In genomic region chr1:52005548-52005947, GRCh38 we compare ENCODE assay signal across 8 cellular contexts. TPM values are rescaled to one million over a fixed set of nuclear protein-coding genes. Genes with fewer than 3 reads are reported as not detected.
DNase-seq lines count a peak whose midpoint lies in the region; TF ChIP-seq lines count a peak whose summit lies in the region.
"Not testable (repeated sequence)": the region's sequence is repeated elsewhere in the genome, so short reads cannot be mapped to it uniquely, and the experiment has no call there.
"Had no signal": no experiment of that assay in that cellular context is flagged by ENCODE, and none has a peak within 500 bp of the region (broad histone marks: within the 10 kb centered on the region; RNA-seq: fewer than 3 reads in every experiment).

No MANE protein-coding gene starts in this region.

- H3K27me3 Mint-ChIP-seq in Caco-2 (ENCODE audit: insufficient read depth, unreplicated experiment); HFFc6 (ENCODE audit: insufficient read depth); osteocyte (ENCODE audit: unreplicated experiment): not testable (repeated sequence)

- not testable (repeated sequence) for H3K4me3 Mint-ChIP-seq in Caco-2 (ENCODE audit: unreplicated experiment)
- peak overlapping the region; percentile 67 for H3K4me3 Mint-ChIP-seq in HFFc6
- peak overlapping the region; percentile 14 for H3K4me3 Mint-ChIP-seq in osteocyte (ENCODE audit: unreplicated experiment)

- POLR2A ChIA-PET in Caco-2 (lab: Charles Lee), result not testable (repeated sequence)

- DNase-seq in Caco-2 (peak in 1 of 2 experiments; percentile 26), HFFc6 (peak; percentile 93), RPMI7951 (ENCODE audit: low read depth) (peak; percentile 24), astrocyte of the spinal cord (ENCODE audit: low read depth, low spot score) (peak; percentile 89), fibroblast of gingiva (ENCODE audit: low read depth) (peak; percentile 59), islet precursor cell (peak; percentile 66)
- not testable (repeated sequence) for DNase-seq in osteocyte (ENCODE audit: extremely low spot score, unreplicated experiment)

- intact Hi-C loops in Caco-2 (cut with micrococcal nuclease; ENCODE audit: unreplicated experiment), result loop anchor here (5.0 kb wide), 1 partner anchor 52 kb away; the partner anchor contains the start of genes BTF3L4 and TXNDC12

- not testable (repeated sequence) for H3K36me3 Mint-ChIP-seq in Caco-2 (ENCODE audit: insufficient read depth, unreplicated experiment); HFFc6 (ENCODE audit: low read depth); osteocyte (ENCODE audit: unreplicated experiment)

- H3K4me3 ChIP-seq in Caco-2 (ENCODE audit: low read depth, low read length); astrocyte of the spinal cord (ENCODE audit: low read depth, low read length): not testable (repeated sequence)

- H3K27me3 ChIP-seq in Caco-2 (replicated peaks; ENCODE audit: control insufficient read depth, insufficient read depth, low read length), result not testable (repeated sequence)

- CTCF ChIA-PET in Caco-2 (lab: Charles Lee), result interaction anchor here (0.6 kb wide), 1 partner anchor 137 kb away, joined by 3 read pairs; no protein-coding TSS in a partner anchor

- H3K9me3 Mint-ChIP-seq in Caco-2 (ENCODE audit: unreplicated experiment); HFFc6; osteocyte (ENCODE audit: unreplicated experiment): not testable (repeated sequence)

- peaks cover 28% of the 10 kb centered on the region for H3K4me1 ChIP-seq in Caco-2

- not testable (repeated sequence) for TF ChIP-seq CTCF in Caco-2 (IDR thresholded peaks at IDR 0.05; ENCODE audit: insufficient read depth in 1 of 2, low read depth in 1 of 2, low read length in 1 of 2, severe bottlenecking in 1 of 2, unreplicated experiment in 1 of 2); HFFc6 (IDR thresholded peaks at IDR 0.05); astrocyte of the spinal cord (IDR thresholded peaks at IDR 0.05; ENCODE audit: low read depth, low read length); osteocyte (IDR thresholded peaks at IDR 0.05)

- peak overlapping the region; percentile 99 for H3K27ac Mint-ChIP-seq in Caco-2 (ENCODE audit: unreplicated experiment)
- peak overlapping the region; percentile 97 for H3K27ac Mint-ChIP-seq in HFFc6
- peak overlapping the region; percentile 88 for H3K27ac Mint-ChIP-seq in osteocyte (ENCODE audit: unreplicated experiment)

- not testable (repeated sequence) for H3K36me3 ChIP-seq in Caco-2 (ENCODE audit: control insufficient read depth, insufficient read depth, low read length)

- not testable (repeated sequence) for BruUV-seq in Caco-2 (replicated peaks; lab: Mats Ljungman, UMichigan)

- H3K4me1 Mint-ChIP-seq in Caco-2 (ENCODE audit: low read depth, unreplicated experiment) (peaks cover 12% of the 10 kb centered on the region), HFFc6 (ENCODE audit: low read depth) (peaks cover 46% of the 10 kb centered on the region), osteocyte (ENCODE audit: unreplicated experiment) (peaks cover 31% of the 10 kb centered on the region)

- H3K9me3 ChIP-seq in Caco-2, result not testable (repeated sequence)

- in situ Hi-C loops in astrocyte of the spinal cord (cut with HindIII; ENCODE audit: low sequenced_read_pairs), result not testable (repeated sequence)

RNA-seq across cellular contexts. Expression of gene RAB3B, which starts 15.0 kb away (rescaled TPM):
- 11.6 and 13.6 TPM in 2 replicates for total RNA-seq in Caco-2 (2022)
- total RNA-seq in HFFc6 (2021; fragmentation: NEBNext Ultra II Directional; extraction: Animal tissue kit (Norgen Biotek cat#: 25700)), result 100 to 1,000 TPM; 138 to 174 (median 157) TPM
- 5.5 and 5.6 TPM in 2 replicates for total RNA-seq in RPMI7951 (2014; rRNA removed; shearing (Covaris generic))
- 8.2 and 8.3 TPM in 2 replicates for total RNA-seq in osteocyte
- total RNA-seq: CD4-positive, alpha-beta T cell had no signal

RNA-seq across cellular contexts. Expression of gene KTI12, which starts 28.1 kb away (rescaled TPM):
- total RNA-seq in Caco-2 (2022), result 10.1 and 11.8 TPM in 2 replicates
- total RNA-seq in HFFc6 (2021; fragmentation: NEBNext Ultra II Directional; extraction: Animal tissue kit (Norgen Biotek cat#: 25700)), result 10 to 100 TPM; 12.5 to 16.0 (median 14.3) TPM
- total RNA-seq in RPMI7951 (2014; rRNA removed; shearing (Covaris generic)), result 12.4 and 15.0 TPM in 2 replicates
- total RNA-seq in osteocyte, result 9.5 and 9.9 TPM in 2 replicates

RNA-seq across cellular contexts. Expression of gene TXNDC12, which starts 49.4 kb away (rescaled TPM):
- total RNA-seq in Caco-2 (2022) (54.3 and 61.1 TPM in 2 replicates), osteocyte (46.6 and 49.8 TPM in 2 replicates)
- 10 to 100 TPM; 61.4 to 72.0 (median 68.7) TPM for total RNA-seq in HFFc6 (2021; fragmentation: NEBNext Ultra II Directional; extraction: Animal tissue kit (Norgen Biotek cat#: 25700))
- 59.7 and 66.2 TPM in 2 replicates for total RNA-seq in RPMI7951 (2014; rRNA removed; shearing (Covaris generic))

RNA-seq across cellular contexts. Expression of gene BTF3L4, which starts 50.5 kb away (rescaled TPM):
- total RNA-seq in Caco-2 (2022), result 55.3 and 73.7 TPM in 2 replicates
- total RNA-seq in HFFc6 (2021; fragmentation: NEBNext Ultra II Directional; extraction: Animal tissue kit (Norgen Biotek cat#: 25700)), result 10 to 100 TPM; 45.7 to 52.9 (median 49.6) TPM
- 86.6 and 92.8 TPM in 2 replicates for total RNA-seq in RPMI7951 (2014; rRNA removed; shearing (Covaris generic))
- 61.0 and 65.1 TPM in 2 replicates for total RNA-seq in osteocyte
